Comparison of ENCODE assay signal across 7 cellular contexts in genomic region chr1:27357281-27358037, GRCh38. TPM values are rescaled to one million over a fixed set of nuclear protein-coding genes. Genes with fewer than 3 reads are reported as not detected.
A peak's percentile ranks its signal among the peaks of the same experiment; 100 is the strongest.
DNase-seq lines count a peak whose midpoint lies in the region; ATAC-seq and TF ChIP-seq lines count a peak whose summit lies in the region.

No MANE protein-coding gene starts in this region.

- TF ChIP-seq POLR2A in adrenal gland (IDR thresholded peaks at IDR 0.05) (no peak), sigmoid colon (IDR thresholded peaks at IDR 0.05) (no peak)

- intact Hi-C loops in adrenal gland (cut with DNase I): loop anchor here (5.0 to 10.0 kb wide), 2 partner anchors 35 to 53 kb away; partner anchors contain the start of gene GPR3 (in 2 of the 2)
- intact Hi-C loops in sigmoid colon (cut with DNase I): loop anchor here (2.0 to 5.0 kb wide), 3 partner anchors 31 to 55 kb away; partner anchors contain the start of gene TMEM222

- no peak for TF ChIP-seq EP300 in sigmoid colon (IDR thresholded peaks at IDR 0.05)

- peaks cover 0 to 64% of the 10 kb centered on the region in 2 donors for H3K36me3 ChIP-seq in adrenal gland (replicated peaks in 1 of 2)
- H3K36me3 ChIP-seq in sigmoid colon: peaks cover 13 to 80% (median 48%) of the 10 kb centered on the region in 4 donors

- ATAC-seq in T-helper 17 cell: peak; percentile 86

- WGBS in adrenal gland, 4 donors: 25 to 42% (median 31%) methylated on average over 7 to 40 of the region's 40 CpGs
- WGBS in sigmoid colon, 2 donors: 10 to 24% methylated on average over 40 of the region's 40 CpGs

- peaks cover 39% of the 10 kb centered on the region for H3K4me1 Mint-ChIP-seq in T-helper 17 cell

- H3K27me3 ChIP-seq in adrenal gland (no peaks in the 10 kb centered on the region), sigmoid colon (no peaks in the 10 kb centered on the region)

- peak; percentile 97 for TF ChIP-seq CTCF in GM12864 (IDR thresholded peaks at IDR 0.05; ENCODE audit: low read depth, low read length, missing control alignments)
- TF ChIP-seq CTCF in adrenal gland (IDR thresholded peaks at IDR 0.05): peak; percentile 92 to 99 (median 98)
- TF ChIP-seq CTCF in sigmoid colon (IDR thresholded peaks at IDR 0.05): peak; percentile 92 to 99 (median 96)

- DNase-seq in GM12864 (ENCODE audit: low read depth) (no peak), T-helper 17 cell (peak; percentile 66 to 72 (median 72)), adrenal gland (peak; percentile 70 to 89 (median 82)), hepatic stellate cell (ENCODE audit: low spot score) (peak; percentile 81), sigmoid colon (peak; percentile 90), NCI-H2029 treated with DMSO at 0.1 percent for 48 hours (lab: John Stamatoyannopoulos, UW) (no peak)
- peak; percentile 56 for DNase-seq in Jurkat, Clone E6-1 (ENCODE audit: low read depth, low spot score)

- no peaks in the 10 kb centered on the region for H3K27me3 Mint-ChIP-seq in T-helper 17 cell

- H3K9me3 ChIP-seq in T-helper 17 cell (ENCODE audit: control insufficient read depth, low read length, poor library complexity, severe bottlenecking) (no peaks in the 10 kb centered on the region), adrenal gland (replicated peaks in 1 of 3) (no peaks in the 10 kb centered on the region), sigmoid colon (no peaks in the 10 kb centered on the region)

- peaks cover 0 to 5% of the 10 kb centered on the region in 2 donors for H3K4me1 ChIP-seq in adrenal gland (replicated peaks in 1 of 2)
- H3K4me1 ChIP-seq in sigmoid colon: peaks cover 0 to 21% (median 17%) of the 10 kb centered on the region in 4 donors

- H3K27ac ChIP-seq in adrenal gland: no peak overlapping the region
- H3K27ac ChIP-seq in sigmoid colon: peak overlapping the region in 1 of 4 donors; percentile 33

- H3K4me3 ChIP-seq in GM12864 (ENCODE audit: low read depth, low read length): peak overlapping the region; percentile 52
- peak overlapping the region; percentile 41 for H3K4me3 ChIP-seq in Jurkat, Clone E6-1 (ENCODE audit: low read length)
- H3K4me3 ChIP-seq in adrenal gland: peak overlapping the region in 1 of 4 donors; percentile 14
- H3K4me3 ChIP-seq in sigmoid colon: peak overlapping the region in 1 of 4 donors; percentile 29

- peaks cover 2% of the 10 kb centered on the region for H3K36me3 Mint-ChIP-seq in T-helper 17 cell (ENCODE audit: low read depth)

- peak overlapping the region; percentile 75 for H3K27ac Mint-ChIP-seq in T-helper 17 cell

- H3K4me3 Mint-ChIP-seq in T-helper 17 cell: peak overlapping the region; percentile 84

RNA-seq across cellular contexts. Expression of gene MAP3K6, which starts 9.3 kb away (rescaled TPM):
- polyA plus RNA-seq in Jurkat, Clone E6-1 (2012; ENCODE audit: insufficient read depth, insufficient read length): 8.3 TPM
- 1 to 10 TPM; 3.3 to 4.9 TPM for total RNA-seq in T-helper 17 cell
- 10 to 100 TPM; 10.5 to 48.2 (median 26.6) TPM for total RNA-seq in adrenal gland
- 100 to 1,000 TPM in 1 of 3 donors, 10 to 100 TPM in 2; 14.2 to 136 (median 83.9) TPM for polyA plus RNA-seq in adrenal gland
- 10 to 100 TPM; 18.2 to 50.4 (median 26.8) TPM for total RNA-seq in sigmoid colon
- 10 to 100 TPM in 1 of 3 donors, 1 to 10 TPM in 2; 3.7 to 23.9 (median 9.0) TPM for polyA plus RNA-seq in sigmoid colon

RNA-seq across cellular contexts. Expression of gene SYTL1, which starts 15.6 kb away (rescaled TPM):
- polyA plus RNA-seq in Jurkat, Clone E6-1 (2012; ENCODE audit: insufficient read depth, insufficient read length): 52.8 TPM
- total RNA-seq in T-helper 17 cell (100 to 1,000 TPM; 206 to 261 TPM), adrenal gland (1 to 10 TPM in 3 of 8 donors, under 1 TPM in 4, not detected in 1; 0.43 to 2.0 (median 0.99) TPM), sigmoid colon (1 to 10 TPM in 1 of 4 donors, under 1 TPM in 2, not detected in 1; 0.54 to 1.5 (median 0.55) TPM)
- polyA plus RNA-seq in adrenal gland (10 to 100 TPM in 1 of 3 donors, 1 to 10 TPM in 1, not detected in 1; 3.0 to 10.9 TPM), sigmoid colon (10 to 100 TPM in 1 of 3 donors, 1 to 10 TPM in 2; 3.2 to 25.9 (median 9.0) TPM)

RNA-seq across cellular contexts. Expression of gene FCN3, which starts 17.2 kb away (rescaled TPM):
- not detected for polyA plus RNA-seq in Jurkat, Clone E6-1 (2012; ENCODE audit: insufficient read depth, insufficient read length)
- total RNA-seq in T-helper 17 cell: not detected
- 10 to 100 TPM; 14.8 to 83.3 (median 44.8) TPM for total RNA-seq in adrenal gland
- 10 to 100 TPM; 17.0 to 72.8 (median 23.2) TPM for polyA plus RNA-seq in adrenal gland
- 1 to 10 TPM in 3 of 4 donors, under 1 TPM in 1; 0.49 to 4.5 (median 1.8) TPM for total RNA-seq in sigmoid colon
- 1 to 10 TPM; 1.2 to 4.6 (median 4.1) TPM for polyA plus RNA-seq in sigmoid colon

RNA-seq across cellular contexts. Expression of gene CD164L2, which starts 25.7 kb away (rescaled TPM):
- polyA plus RNA-seq in Jurkat, Clone E6-1 (2012; ENCODE audit: insufficient read depth, insufficient read length): not detected
- not detected for total RNA-seq in T-helper 17 cell
- 1 to 10 TPM in 1 of 8 donors, under 1 TPM in 2, not detected in 5; 0.18 to 2.6 (median 0.65) TPM for total RNA-seq in adrenal gland
- polyA plus RNA-seq in adrenal gland: under 1 TPM in 2 of 3 donors, not detected in 1; 0.13 to 0.16 TPM
- total RNA-seq in sigmoid colon: not detected
- polyA plus RNA-seq in sigmoid colon: 1 to 10 TPM in 2 of 3 donors, not detected in 1; 1.2 to 1.9 TPM

RNA-seq across cellular contexts. Expression of gene GPR3, which starts 35.0 kb away (rescaled TPM):
- 3.3 TPM for polyA plus RNA-seq in Jurkat, Clone E6-1 (2012; ENCODE audit: insufficient read depth, insufficient read length)
- total RNA-seq in T-helper 17 cell: under 1 TPM in 1 of 2 donors, not detected in 1; 0.30 TPM
- 1 to 10 TPM in 2 of 8 donors, under 1 TPM in 1, not detected in 5; 0.19 to 2.0 (median 1.1) TPM for total RNA-seq in adrenal gland
- polyA plus RNA-seq in adrenal gland: 1 to 10 TPM in 1 of 3 donors, under 1 TPM in 2; 0.40 to 1.0 (median 0.64) TPM
- total RNA-seq in sigmoid colon: 1 to 10 TPM in 1 of 4 donors, under 1 TPM in 1, not detected in 2; 0.36 to 2.0 TPM
- under 1 TPM in 1 of 3 donors, not detected in 2; 0.54 TPM for polyA plus RNA-seq in sigmoid colon

Comparison
In these comparisons a context has a peak if more than half of its experiments do, and no peak if none do; other contexts are left out.
1. DNase-seq: peak in Jurkat, Clone E6-1 (single experiment), T-helper 17 cell (3 of 3), adrenal gland (7 of 7), hepatic stellate cell (single experiment) and sigmoid colon (single experiment); none in GM12864 (single experiment) and NCI-H2029 treated with DMSO at 0.1 percent for 48 hours (single experiment).
2. RNA of gene SYTL1, which starts 15.6 kb away (total RNA-seq): 206 to 261 TPM in T-helper 17 cell; 0.43 to 2.0 TPM in adrenal gland and 0.54 to 1.5 TPM in sigmoid colon; every median in the first group is over 10 times any median in the second.
3. Peak in every context shown above with its lines, with median percentiles within 50 percentile points of each other: CTCF ChIP-seq.